In genomic region chr22:28802595-28803087, GRCh38 we compare ENCODE assay signal across 10 cellular contexts. TPM values are rescaled to one million over a fixed set of nuclear protein-coding genes. Genes with fewer than 3 reads are reported as not detected.
DNase-seq lines count a peak whose midpoint lies in the region; ATAC-seq, FAIRE-seq and TF ChIP-seq lines count a peak whose summit lies in the region.
"Had no signal": no experiment of that assay in that cellular context is flagged by ENCODE, and none has a peak within 500 bp of the region (broad histone marks: within the 10 kb centered on the region; RNA-seq: fewer than 3 reads in every experiment).

No MANE protein-coding gene starts in this region.

- ATAC-seq in T-helper 17 cell (no peak), GM18502 (IDR thresholded peaks at IDR 0.05; ENCODE audit: poor library complexity, unreplicated experiment) (no peak)

- H3K27me3 ChIP-seq in keratinocyte (ENCODE audit: control insufficient read depth, extremely low read depth, insufficient read depth, low read length) (no peaks in the 10 kb centered on the region), uterus (no peaks in the 10 kb centered on the region)

- no peaks in the 10 kb centered on the region for H3K9me1 ChIP-seq in keratinocyte (ENCODE audit: control insufficient read depth, extremely low read depth, insufficient read depth, low read length)

- peak overlapping the region; percentile 86 for H3K4me2 ChIP-seq in keratinocyte (ENCODE audit: control insufficient read depth, extremely low read depth, insufficient read depth, low read depth, low read length)

- no peaks in the 10 kb centered on the region for H3K27me3 Mint-ChIP-seq in activated naive CD4-positive, alpha-beta T cell treated with anti-CD3 and anti-CD28 coated beads, Interleukin-2, amount 50 U/mL, for 24 hours
- H3K27me3 Mint-ChIP-seq in T-helper 17 cell = no peaks in the 10 kb centered on the region

- H3K79me2 ChIP-seq in keratinocyte (ENCODE audit: control insufficient read depth, insufficient read depth, low read length) = peaks cover 27% of the 10 kb centered on the region

- intact Hi-C loops in uterus (cut with DNase I; ENCODE audit: low total_unique reads) = no loop called here

- peak overlapping the region; percentile 84 for H3K4me3 Mint-ChIP-seq in activated naive CD4-positive, alpha-beta T cell treated with anti-CD3 and anti-CD28 coated beads, Interleukin-2, amount 50 U/mL, for 24 hours
- H3K4me3 Mint-ChIP-seq in T-helper 17 cell = peak overlapping the region; percentile 99

- H3K4me1 ChIP-seq in keratinocyte (ENCODE audit: control insufficient read depth, extremely low read depth, insufficient read depth, low read length) (peaks cover 19% of the 10 kb centered on the region), uterus (no peaks in the 10 kb centered on the region)

- peak overlapping the region in 1 of 3 experiments; percentile 29 for H3K4me3 ChIP-seq in keratinocyte (ENCODE audit: control insufficient read depth in 2 of 3, extremely low read depth in 1 of 3, insufficient read depth in 2 of 3, low read depth in 1 of 3, low read length in 3 of 3)
- H3K4me3 ChIP-seq in uterus = peak overlapping the region in 1 of 2 donors; percentile 92

- H3K9me3 Mint-ChIP-seq in activated naive CD4-positive, alpha-beta T cell treated with anti-CD3 and anti-CD28 coated beads, Interleukin-2, amount 50 U/mL, for 24 hours = no peaks in the 10 kb centered on the region

- no peaks in the 10 kb centered on the region for H4K20me1 ChIP-seq in keratinocyte (ENCODE audit: control insufficient read depth, extremely low read depth, insufficient read depth, low read length)

- no peaks in the 10 kb centered on the region for H3K9me3 ChIP-seq in T-helper 17 cell (ENCODE audit: control insufficient read depth, low read length, poor library complexity, severe bottlenecking)
- no peaks in the 10 kb centered on the region for H3K9me3 ChIP-seq in keratinocyte (ENCODE audit: control insufficient read depth, low read depth, low read length)
- H3K9me3 ChIP-seq in uterus = no peaks in the 10 kb centered on the region

- no peak for TF ChIP-seq CTCF in keratinocyte (optimal IDR thresholded peaks at IDR 0.05 in 1 of 3, IDR thresholded peaks at IDR 0.05 in 1 of 3, conservative IDR thresholded peaks at IDR 0.05 in 1 of 3; ENCODE audit: extremely low read depth in 1 of 3, insufficient read depth in 2 of 3, low read length in 3 of 3)
- peak in 1 of 4 experiments; percentile 5 for TF ChIP-seq CTCF in uterus (IDR thresholded peaks at IDR 0.05)

- TF ChIP-seq POLR2A in uterus (IDR thresholded peaks at IDR 0.05) = no peak

- H3K27ac Mint-ChIP-seq in activated naive CD4-positive, alpha-beta T cell treated with anti-CD3 and anti-CD28 coated beads, Interleukin-2, amount 50 U/mL, for 24 hours = peak overlapping the region; percentile 83
- H3K27ac Mint-ChIP-seq in T-helper 17 cell = peak overlapping the region; percentile 100

- no peak overlapping the region for H3K27ac ChIP-seq in keratinocyte (ENCODE audit: control insufficient read depth, insufficient read depth, low read length)
- peak overlapping the region; percentile 100 for H3K27ac ChIP-seq in uterus

- H3K4me1 Mint-ChIP-seq in activated naive CD4-positive, alpha-beta T cell treated with anti-CD3 and anti-CD28 coated beads, Interleukin-2, amount 50 U/mL, for 24 hours = peaks cover 46% of the 10 kb centered on the region
- H3K4me1 Mint-ChIP-seq in T-helper 17 cell = peaks cover 20% of the 10 kb centered on the region

- H2AFZ ChIP-seq in keratinocyte (ENCODE audit: control insufficient read depth, low read length) = no peak overlapping the region

- H3K36me3 ChIP-seq in keratinocyte (ENCODE audit: control insufficient read depth in 2 of 2, extremely low read depth in 1 of 2, insufficient read depth in 2 of 2, low read length in 2 of 2) (peaks cover 2 to 5% of the 10 kb centered on the region in 2 experiments), uterus (no peaks in the 10 kb centered on the region)

- peak overlapping the region; percentile 56 for H3K9ac ChIP-seq in keratinocyte (ENCODE audit: control insufficient read depth, extremely low read depth, insufficient read depth, low read length)

- FAIRE-seq in keratinocyte (lab: Jason Lieb, UNC) = no peak
- FAIRE-seq: islet of Langerhans had no signal

- H3K36me3 Mint-ChIP-seq in activated naive CD4-positive, alpha-beta T cell treated with anti-CD3 and anti-CD28 coated beads, Interleukin-2, amount 50 U/mL, for 24 hours = peaks cover 12% of the 10 kb centered on the region
- H3K36me3 Mint-ChIP-seq in T-helper 17 cell (ENCODE audit: low read depth) = peaks cover 8% of the 10 kb centered on the region

- DNase-seq in activated naive CD4-positive, alpha-beta T cell treated with anti-CD3 and anti-CD28 coated beads, Interleukin-2, amount 50 U/mL, for 16 hours = no peak
- DNase-seq in T-helper 17 cell = no peak
- no peak for DNase-seq in keratinocyte (ENCODE audit: low read depth, low spot score)
- DNase-seq in uterus = no peak
- DNase-seq in SK-N-DZ (ENCODE audit: low spot score) = no peak
- no peak for DNase-seq in stimulated activated naive CD4-positive, alpha-beta T cell treated with Interleukin-2 at 50 U/mL for 16 hours (lab: John Stamatoyannopoulos, UW)
- DNase-seq: NCI-H82 had no signal

- dilution Hi-C loops in keratinocyte (cut with MboI; ENCODE audit: extremely low pct_ligation_motif_present, low sequenced_read_pairs) = no loop called here

RNA-seq across cellular contexts. Expression of gene XBP1, which starts 2.3 kb away (rescaled TPM):
- total RNA-seq in T-helper 17 cell (100 to 1,000 TPM; 146 to 156 TPM), uterus (100 to 1,000 TPM in 3 of 4 donors, 10 to 100 TPM in 1; 64.0 to 231 (median 163) TPM)
- 65.2 to 88.7 TPM (median 71.9 TPM) in 3 replicates for polyA plus RNA-seq in keratinocyte
- 132 TPM for polyA plus RNA-seq in keratinocyte (2011; ENCODE audit: low read depth)
- polyA plus RNA-seq in keratinocyte (2011; cell fraction: cytosol; rRNA removed) = 58.3 and 95.8 TPM in 2 replicates
- polyA plus RNA-seq in keratinocyte (2011; cell fraction: nucleus; rRNA removed) = 102 and 105 TPM in 2 replicates
- 45.9 and 121 TPM in 2 replicates for polyA plus RNA-seq in keratinocyte (2012; ENCODE audit: low replicate concordance)
- polyA minus RNA-seq in keratinocyte = 58.3 to 114 TPM (median 93.1 TPM) in 3 replicates
- polyA minus RNA-seq in keratinocyte (2011; cell fraction: cytosol; rRNA and poly(A)+ RNA removed) = 78.1 TPM
- polyA minus RNA-seq in keratinocyte (2011; cell fraction: nucleus; rRNA and poly(A)+ RNA removed) = 61.5 and 64.8 TPM in 2 replicates
- 63.4 and 80.6 TPM in 2 replicates for polyA plus RNA-seq in SK-N-DZ (2014; cell fraction: cytosol; rRNA removed)
- polyA plus RNA-seq in SK-N-DZ (2014; cell fraction: nucleus; rRNA removed) = 44.1 and 51.4 TPM in 2 replicates

RNA-seq across cellular contexts. Expression of gene CCDC117, which starts 30.1 kb away (rescaled TPM):
- total RNA-seq in T-helper 17 cell = 10 to 100 TPM; 13.9 to 24.5 TPM
- 3.3 to 8.8 TPM (median 4.9 TPM) in 3 replicates for polyA plus RNA-seq in keratinocyte
- polyA plus RNA-seq in keratinocyte (2011; ENCODE audit: low read depth) = 24.9 TPM
- 4.2 and 7.0 TPM in 2 replicates for polyA plus RNA-seq in keratinocyte (2011; cell fraction: cytosol; rRNA removed)
- polyA plus RNA-seq in keratinocyte (2011; cell fraction: nucleus; rRNA removed) = 3.9 and 5.6 TPM in 2 replicates
- 4.5 and 9.5 TPM in 2 replicates for polyA plus RNA-seq in keratinocyte (2012; ENCODE audit: low replicate concordance)
- 0.69 to 4.5 TPM (median 2.2 TPM) in 3 replicates for polyA minus RNA-seq in keratinocyte
- polyA minus RNA-seq in keratinocyte (2011; cell fraction: cytosol; rRNA and poly(A)+ RNA removed) = 5.8 TPM
- 3.4 and 4.0 TPM in 2 replicates for polyA minus RNA-seq in keratinocyte (2011; cell fraction: nucleus; rRNA and poly(A)+ RNA removed)
- total RNA-seq in uterus = 10 to 100 TPM; 13.8 to 49.8 (median 19.5) TPM
- polyA plus RNA-seq in SK-N-DZ (2014; cell fraction: cytosol; rRNA removed) = 35.6 and 37.4 TPM in 2 replicates
- polyA plus RNA-seq in SK-N-DZ (2014; cell fraction: nucleus; rRNA removed) = 13.6 and 15.0 TPM in 2 replicates
